23 cellular contexts compared by ENCODE assay signal in genomic region chr5:39381376-39381775, GRCh38. TPM values are rescaled to one million over a fixed set of nuclear protein-coding genes. Genes with fewer than 3 reads are reported as not detected.
"Had no signal": no experiment of that assay in that cellular context is flagged by ENCODE, and none has a peak within 500 bp of the region (broad histone marks: within the 10 kb centered on the region; RNA-seq: fewer than 3 reads in every experiment).

No MANE protein-coding gene starts in this region.

- H3K27me3 ChIP-seq: esophagus squamous epithelium, heart left ventricle, pancreas had no signal

- H3K36me3 ChIP-seq: pancreas had no signal

- H3K4me2 ChIP-seq: smooth muscle cell had no signal

- H3K4me1 ChIP-seq: esophagus squamous epithelium, pancreas had no signal

- FAIRE-seq: colon, pancreas had no signal

- H3K9me3 Mint-ChIP-seq: dendritic cell treated with granulocyte-macrophage colony-stimulating factor and Interleukin-4, amounts not matched to agents 40 ng/mL and 50 ng/mL, for 4 days; effector memory CD8-positive, alpha-beta T cell; nephron had no signal

- DNase-seq: effector memory CD8-positive, alpha-beta T cell; esophagus squamous epithelium; foreskin melanocyte; heart left ventricle; hippocampal formation; islet precursor cell; mammary epithelial cell; occipital lobe; pancreas; right cardiac atrium; stimulated activated CD4-positive, alpha-beta T cell treated with anti-CD3 and anti-CD28 coated beads, Interleukin-2, amount 100 ng/mL, for 48 hours; stimulated activated naive CD4-positive, alpha-beta T cell treated with Interleukin-2 at 50 U/mL for 16 hours; trophoblast cell had no signal

- H3K9me3 ChIP-seq: esophagus squamous epithelium, heart left ventricle, pancreas had no signal

- H3K27ac Mint-ChIP-seq: dendritic cell treated with granulocyte-macrophage colony-stimulating factor and Interleukin-4, amounts not matched to agents 40 ng/mL and 50 ng/mL, for 4 days; effector memory CD8-positive, alpha-beta T cell; nephron; progenitor cell of endocrine pancreas had no signal

- H3K4me3 Mint-ChIP-seq: dendritic cell treated with granulocyte-macrophage colony-stimulating factor and Interleukin-4, amounts not matched to agents 40 ng/mL and 50 ng/mL, for 4 days; effector memory CD8-positive, alpha-beta T cell; nephron had no signal

- H3K27ac ChIP-seq: epithelial cell of prostate, esophagus squamous epithelium, heart left ventricle, pancreas had no signal

- H3K27me3 Mint-ChIP-seq: dendritic cell treated with granulocyte-macrophage colony-stimulating factor and Interleukin-4, amounts not matched to agents 40 ng/mL and 50 ng/mL, for 4 days; progenitor cell of endocrine pancreas had no signal

- ATAC-seq: effector memory CD8-positive, alpha-beta T cell; heart left ventricle; left lobe of liver; pancreas; right cardiac atrium had no signal

- H3K4me3 ChIP-seq: esophagus squamous epithelium, heart left ventricle, pancreas, smooth muscle cell had no signal

RNA-seq across cellular contexts. Expression of gene C9, which starts 17.1 kb away (rescaled TPM):
- total RNA-seq: esophagus squamous epithelium, lower leg skin, myocyte, occipital lobe, progenitor cell of endocrine pancreas, smooth muscle cell, urinary bladder had no signal
- polyA plus RNA-seq: mammary epithelial cell, pancreas, right cardiac atrium, smooth muscle cell had no signal
